Comparison of ENCODE assay signal across 11 cellular contexts in the genomic region with DNA sequence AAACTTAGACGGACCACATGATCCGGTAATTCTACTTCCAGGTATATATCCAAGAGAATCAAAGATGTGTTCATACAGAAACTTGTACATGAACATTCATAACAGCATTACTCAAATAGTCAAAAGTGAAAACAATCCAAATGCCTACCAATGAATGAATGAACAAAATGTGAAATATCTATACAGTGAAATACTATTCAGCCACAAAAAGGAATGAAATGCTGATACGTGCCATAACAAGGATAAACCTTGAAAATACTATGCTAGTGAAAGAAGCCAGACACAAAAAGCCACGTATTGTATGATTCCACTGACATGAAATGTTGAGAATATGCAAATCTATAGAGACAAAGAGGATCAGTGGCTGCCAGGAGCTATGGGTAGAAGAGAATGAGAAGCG.
"Had no signal": no experiment of that assay in that cellular context is flagged by ENCODE, and none has a peak within 500 bp of the region (broad histone marks: within the 10 kb centered on the region; RNA-seq: fewer than 3 reads in every experiment).

No MANE protein-coding gene starts in this region.

- H2AFZ ChIP-seq: GM23248, GM23338 had no signal

- H3K27ac Mint-ChIP-seq: GM23338, H9, HFFc6 had no signal

- H3K9me3 ChIP-seq: HAP-1 had no signal

- H3K4me3 Mint-ChIP-seq: GM23338, H9, HFFc6 had no signal

- H3K4me1 ChIP-seq: HAP-1 had no signal

- H3K9me3 Mint-ChIP-seq: GM23338, H9, HFFc6 had no signal

- H3K9ac ChIP-seq: GM23248 had no signal

- H3K4me2 ChIP-seq: GM23338 had no signal

- H3K4me1 Mint-ChIP-seq: GM23338 had no signal

- ATAC-seq: GM23338, HCT116 had no signal

- H3K27ac ChIP-seq: GM23248 had no signal

- H3K4me3 ChIP-seq: GM23248, GM23338, HAP-1 had no signal

- FAIRE-seq: H1, H54 had no signal

- DNase-seq: GM23248, GOT3, H7, H9, HCEC 1CT, HFFc6 had no signal
